Comparison of ENCODE assay signal across 8 cellular contexts in genomic region chr2:37377187-37377532, GRCh38. TPM values are rescaled to one million over a fixed set of nuclear protein-coding genes. Genes with fewer than 3 reads are reported as not detected.
DNase-seq lines count a peak whose midpoint lies in the region; ATAC-seq and TF ChIP-seq lines count a peak whose summit lies in the region.

No MANE protein-coding gene starts in this region.

- intact Hi-C loops in Calu3 (cut with micrococcal nuclease; ENCODE audit: unreplicated experiment) = no loop called here

- no peaks in the 10 kb centered on the region for H3K9me3 Mint-ChIP-seq in activated naive CD4-positive, alpha-beta T cell treated with anti-CD3 and anti-CD28 coated beads, Interleukin-2, amount 50 U/mL, for 72 hours
- H3K9me3 Mint-ChIP-seq in Calu3 (ENCODE audit: low read depth, unreplicated experiment) = no peaks in the 10 kb centered on the region

- peak overlapping the region in 1 of 2 donors; percentile 86 for H3K27ac Mint-ChIP-seq in activated naive CD4-positive, alpha-beta T cell treated with anti-CD3 and anti-CD28 coated beads, Interleukin-2, amount 50 U/mL, for 72 hours
- H3K27ac Mint-ChIP-seq in Calu3 (ENCODE audit: unreplicated experiment) = no peak overlapping the region

- no peak for TF ChIP-seq CTCF in Calu3 (IDR thresholded peaks at IDR 0.05; ENCODE audit: unreplicated experiment)

- BruUV-seq in Calu3 (replicated peaks; lab: Mats Ljungman, UMichigan) = no TSS peak

- CTCF ChIA-PET in Calu3 (lab: Charles Lee) = interaction anchor here (0.7 to 1.6 kb wide), 3 partner anchors 10 to 39 kb away, joined by 3 read pairs; no protein-coding TSS in a partner anchor

- peak; percentile 51 for ATAC-seq in HG03045 (IDR thresholded peaks at IDR 0.05; ENCODE audit: unreplicated experiment)
- ATAC-seq in activated naive CD4-positive, alpha-beta T cell treated with anti-CD3 and anti-CD28 coated beads, Interleukin-2, amount 50 U/mL, for 72 hours = peak; percentile 85 to 88

- peak; percentile 44 for DNase-seq in NCI-H510A treated with DMSO at 0.1 percent for 48 hours (lab: John Stamatoyannopoulos, UW)
- DNase-seq in NCI-H510A (lab: John Stamatoyannopoulos, UW) = no peak
- DNase-seq in activated naive CD4-positive, alpha-beta T cell treated with anti-CD3 and anti-CD28 coated beads, Interleukin-2, amount 50 U/mL, for 72 hours (ENCODE audit: low spot score in 2 of 2) = no peak
- peak; percentile 48 for DNase-seq in skeletal muscle cell (ENCODE audit: low read depth)
- no peak for DNase-seq in GF-D8 (lab: John Stamatoyannopoulos, UW)
- DNase-seq in NCI-H2227 (lab: John Stamatoyannopoulos, UW; ENCODE audit: unreplicated experiment) = no peak
- no peak for DNase-seq in Calu3

- no peaks in the 10 kb centered on the region for H3K4me1 Mint-ChIP-seq in Calu3 (ENCODE audit: low read depth, unreplicated experiment)

- no peaks in the 10 kb centered on the region for H3K27me3 Mint-ChIP-seq in Calu3 (ENCODE audit: unreplicated experiment)

- no peak overlapping the region for H3K4me3 ChIP-seq in skeletal muscle cell (ENCODE audit: low read depth, low read length)

- H3K36me3 Mint-ChIP-seq in activated naive CD4-positive, alpha-beta T cell treated with anti-CD3 and anti-CD28 coated beads, Interleukin-2, amount 50 U/mL, for 72 hours = peaks cover 0 to 5% of the 10 kb centered on the region in 2 donors
- H3K36me3 Mint-ChIP-seq in Calu3 (ENCODE audit: insufficient read depth, unreplicated experiment) = no peaks in the 10 kb centered on the region

- no peak overlapping the region for H3K4me3 Mint-ChIP-seq in Calu3 (ENCODE audit: low read depth, unreplicated experiment)

RNA-seq across cellular contexts. Expression of gene QPCT, which starts 32.7 kb away (rescaled TPM):
- total RNA-seq in activated naive CD4-positive, alpha-beta T cell treated with anti-CD3 and anti-CD28 coated beads, Interleukin-2, amount 50 U/mL, for 72 hours = 1 to 10 TPM in 1 of 2 donors, not detected in 1; 1.5 TPM
- 7.4 and 8.9 TPM in 2 replicates for total RNA-seq in Calu3 (2022)

RNA-seq across cellular contexts. Expression of gene PRKD3, which starts 52.5 kb away (rescaled TPM):
- 10 to 100 TPM; 18.1 to 20.6 TPM for total RNA-seq in activated naive CD4-positive, alpha-beta T cell treated with anti-CD3 and anti-CD28 coated beads, Interleukin-2, amount 50 U/mL, for 72 hours
- 24.8 and 33.4 TPM in 2 replicates for total RNA-seq in Calu3 (2022)

Comparison
In these comparisons a context has a peak if more than half of its experiments do, and no peak if none do; other contexts are left out.
1. DNase-seq: peak in NCI-H510A treated with DMSO at 0.1 percent for 48 hours (single experiment) and skeletal muscle cell (single experiment); none in NCI-H510A (single experiment), activated naive CD4-positive, alpha-beta T cell treated with anti-CD3 and anti-CD28 coated beads, Interleukin-2, amount 50 U/mL, for 72 hours (0 of 2), GF-D8 (single experiment), NCI-H2227 (single experiment) and Calu3 (single experiment).